Comparison of ENCODE assay signal across 1 cellular context in the genomic region with DNA sequence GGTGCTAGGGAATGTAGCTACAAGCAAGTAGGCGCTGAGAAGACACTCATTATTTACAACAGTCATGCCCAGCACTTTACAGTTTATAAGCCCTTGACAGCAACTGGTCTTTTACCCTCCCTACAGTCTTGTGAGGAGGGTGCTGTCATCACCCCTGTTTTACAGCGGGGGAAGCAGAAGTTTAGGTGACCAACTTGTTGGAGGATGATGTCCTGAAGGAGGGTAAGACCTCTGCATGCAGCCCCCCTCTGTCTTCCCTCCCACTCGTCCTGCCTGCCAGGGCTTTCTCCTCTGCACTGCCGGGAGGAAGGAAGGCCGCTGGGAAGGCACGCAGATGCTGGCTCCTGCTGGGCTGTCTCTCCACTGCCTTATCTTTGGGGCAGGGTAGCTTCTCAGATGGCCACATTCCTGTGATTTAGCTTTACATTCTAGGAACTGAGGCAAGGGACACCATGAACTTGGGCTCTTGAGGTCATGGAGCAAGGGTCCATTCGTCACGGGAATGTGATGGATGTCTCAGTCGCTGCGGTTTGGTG.
TF ChIP-seq lines count a peak whose summit lies in the region.

No MANE protein-coding gene starts in this region.

TF ChIP-seq in endothelial cell of umbilical vein, 7 proteins besides CTCF, POLR2A, EP300 and RAD21:
- TF ChIP-seq MYC (IDR thresholded peaks at IDR 0.05; ENCODE audit: low read depth, low read length) (no peak), JUN (IDR thresholded peaks at IDR 0.05; ENCODE audit: borderline replicate concordance, insufficient read depth, insufficient read length, low read depth) (no peak), FOS (IDR thresholded peaks at IDR 0.05; ENCODE audit: borderline replicate concordance, insufficient read depth, low read length) (no peak), POLR2AphosphoS5 (IDR thresholded peaks at IDR 0.05; ENCODE audit: insufficient read depth, low read depth, low read length) (no peak), MAX (IDR thresholded peaks at IDR 0.05; ENCODE audit: insufficient read depth, insufficient read length) (no peak), EZH2 (IDR thresholded peaks at IDR 0.05; ENCODE audit: borderline replicate concordance, low read depth, low read length, severe bottlenecking) (no peak), GATA2 (IDR thresholded peaks at IDR 0.05; ENCODE audit: insufficient read depth, insufficient read length, low read depth, low read length) (no peak)
